ENCODE assay signal across 29 cellular contexts in the genomic region with DNA sequence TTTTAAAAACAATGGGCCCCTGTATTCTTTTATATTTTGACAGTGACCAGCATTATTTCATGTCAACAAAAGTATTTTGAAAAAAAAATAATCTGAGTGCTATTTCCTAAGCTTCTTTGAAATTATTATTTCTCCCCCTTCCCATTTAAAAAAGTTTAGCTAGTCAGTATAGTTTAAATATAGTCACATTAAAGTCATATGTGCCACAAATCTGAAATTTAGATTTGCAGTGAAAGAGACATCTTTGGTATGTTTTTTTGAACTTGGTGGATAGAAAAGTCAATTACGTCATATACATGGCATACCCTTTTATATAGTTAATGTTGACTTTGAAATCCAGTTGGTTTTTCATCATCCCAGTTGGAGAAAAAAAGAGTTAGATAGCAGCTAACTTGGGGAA.
"Had no signal": no experiment of that assay in that cellular context is flagged by ENCODE, and none has a peak within 500 bp of the region (broad histone marks: within the 10 kb centered on the region; RNA-seq: fewer than 3 reads in every experiment).

No MANE protein-coding gene starts in this region.

- H3K4me3 Mint-ChIP-seq: natural killer cell; nephron; neural progenitor cell; stimulated activated effector memory CD8-positive, alpha-beta T cell treated with anti-CD3 and anti-CD28 coated beads, Interleukin-12 subunit alpha, Interleukin-12 subunit beta, amount 100 ng/mL, for 72 hours; stimulated activated naive B cell treated with anti-CD40 and anti-IgM and Interleukin-4, amounts not matched to agents 10 μg/mL and 1 μg/mL and 100 μg/mL, for 72 hours; stimulated activated naive CD8-positive, alpha-beta T cell treated with anti-CD3 and anti-CD28 coated beads, Interleukin-15, amount 100 ng/mL, for 72 hours; type B pancreatic cell had no signal

- H3K27ac Mint-ChIP-seq: natural killer cell; nephron; neural progenitor cell; progenitor cell of endocrine pancreas; stimulated activated effector memory CD8-positive, alpha-beta T cell treated with anti-CD3 and anti-CD28 coated beads, Interleukin-12 subunit alpha, Interleukin-12 subunit beta, amount 100 ng/mL, for 72 hours; stimulated activated naive B cell treated with anti-CD40 and anti-IgM and Interleukin-4, amounts not matched to agents 10 μg/mL and 1 μg/mL and 100 μg/mL, for 72 hours; stimulated activated naive CD8-positive, alpha-beta T cell treated with anti-CD3 and anti-CD28 coated beads, Interleukin-15, amount 100 ng/mL, for 72 hours; type B pancreatic cell had no signal

- ATAC-seq: natural killer cell; psoas muscle; right cardiac atrium; right lobe of liver; stimulated activated effector memory CD8-positive, alpha-beta T cell treated with anti-CD3 and anti-CD28 coated beads, Interleukin-12 subunit alpha, Interleukin-12 subunit beta, amount 100 ng/mL, for 72 hours; stimulated activated naive B cell treated with anti-CD40 and anti-IgM and Interleukin-4, amounts not matched to agents 10 μg/mL and 1 μg/mL and 100 μg/mL, for 72 hours; stimulated activated naive CD8-positive, alpha-beta T cell treated with anti-CD3 and anti-CD28 coated beads, Interleukin-15, amount 100 ng/mL, for 72 hours; stimulated activated naive CD8-positive, alpha-beta T cell treated with anti-CD3 and anti-CD28 coated beads, Interleukin-15, Interleukin-2, amounts not matched to agents 100 U/mL and 50 U/mL, for 24 hours; upper lobe of right lung had no signal

- H3K27me3 Mint-ChIP-seq: progenitor cell of endocrine pancreas; stimulated activated naive B cell treated with anti-CD40 and anti-IgM and Interleukin-4, amounts not matched to agents 10 μg/mL and 1 μg/mL and 100 μg/mL, for 72 hours; stimulated activated naive CD8-positive, alpha-beta T cell treated with anti-CD3 and anti-CD28 coated beads, Interleukin-15, amount 100 ng/mL, for 72 hours; type B pancreatic cell had no signal

- H3K4me1 ChIP-seq: neural progenitor cell, parathyroid adenoma, psoas muscle, right lobe of liver, sigmoid colon, suprapubic skin, tibial artery, transverse colon, upper lobe of right lung, vagina had no signal

- H3K4me2 ChIP-seq: neural progenitor cell had no signal

- H3K4me3 ChIP-seq: neural progenitor cell, ovary, psoas muscle, right lobe of liver, sigmoid colon, suprapubic skin, testis, tibial artery, transverse colon, upper lobe of right lung, vagina had no signal

- H3K4me1 Mint-ChIP-seq: natural killer cell; nephron; neural progenitor cell; stimulated activated effector memory CD8-positive, alpha-beta T cell treated with anti-CD3 and anti-CD28 coated beads, Interleukin-12 subunit alpha, Interleukin-12 subunit beta, amount 100 ng/mL, for 72 hours; stimulated activated naive CD8-positive, alpha-beta T cell treated with anti-CD3 and anti-CD28 coated beads, Interleukin-15, amount 100 ng/mL, for 72 hours had no signal

- DNase-seq: natural killer cell; occipital lobe; ovary; posterior cingulate gyrus; psoas muscle; right cardiac atrium; right lobe of liver; sigmoid colon; small intestine; stimulated activated CD4-positive, alpha-beta T cell treated with anti-CD3 and anti-CD28 coated beads, Interleukin-15, amount 100 ng/mL, for 24 hours; stimulated activated CD4-positive, alpha-beta T cell treated with anti-CD3 and anti-CD28 coated beads, Interleukin-2, amount 100 ng/mL, for 24 hours; stimulated activated CD4-positive, alpha-beta T cell treated with anti-CD3 and anti-CD28 coated beads, Interleukin-2, amount 100 ng/mL, for 48 hours; stimulated activated CD4-positive, alpha-beta T cell treated with anti-CD3 and anti-CD28 coated beads, Interleukin-4, amount 100 ng/mL, for 24 hours; stimulated activated naive B cell treated with anti-CD40 and anti-IgM and Interleukin-4, amounts not matched to agents 10 μg/mL and 1 μg/mL and 100 μg/mL, for 72 hours; stimulated activated naive CD8-positive, alpha-beta T cell treated with anti-CD3 and anti-CD28 coated beads, Interleukin-15, amount 100 ng/mL, for 72 hours; stimulated activated naive CD8-positive, alpha-beta T cell treated with anti-CD3 and anti-CD28 coated beads, Interleukin-15, Interleukin-2, amounts not matched to agents 100 U/mL and 50 U/mL, for 24 hours; substantia nigra; testis; tibial artery; transverse colon; upper lobe of right lung had no signal

- H3K36me3 Mint-ChIP-seq: natural killer cell; neural progenitor cell; stimulated activated effector memory CD8-positive, alpha-beta T cell treated with anti-CD3 and anti-CD28 coated beads, Interleukin-12 subunit alpha, Interleukin-12 subunit beta, amount 100 ng/mL, for 72 hours; stimulated activated naive B cell treated with anti-CD40 and anti-IgM and Interleukin-4, amounts not matched to agents 10 μg/mL and 1 μg/mL and 100 μg/mL, for 72 hours had no signal

- H3K27ac ChIP-seq: neural progenitor cell, ovary, parathyroid adenoma, psoas muscle, right lobe of liver, sigmoid colon, suprapubic skin, testis, tibial artery, transverse colon, upper lobe of right lung, vagina had no signal

- H3K9me3 ChIP-seq: ovary, psoas muscle, right lobe of liver, sigmoid colon, suprapubic skin, testis, tibial artery, transverse colon, upper lobe of right lung, vagina had no signal

- H3K9me3 Mint-ChIP-seq: nephron; neural progenitor cell; stimulated activated naive B cell treated with anti-CD40 and anti-IgM and Interleukin-4, amounts not matched to agents 10 μg/mL and 1 μg/mL and 100 μg/mL, for 72 hours; stimulated activated naive CD8-positive, alpha-beta T cell treated with anti-CD3 and anti-CD28 coated beads, Interleukin-15, amount 100 ng/mL, for 72 hours; type B pancreatic cell had no signal

- H3K79me2 ChIP-seq: parathyroid adenoma had no signal

- H2AFZ ChIP-seq: neural progenitor cell, parathyroid adenoma had no signal

- H3K36me3 ChIP-seq: neural progenitor cell, ovary, right lobe of liver, sigmoid colon, suprapubic skin, tibial artery, transverse colon, upper lobe of right lung, vagina had no signal

- H3K9ac ChIP-seq: neural progenitor cell, parathyroid adenoma had no signal

- H3K27me3 ChIP-seq: neural progenitor cell, ovary, right lobe of liver, sigmoid colon, suprapubic skin, testis, tibial artery, transverse colon, upper lobe of right lung, vagina had no signal
